ENCODE assay signal across 28 cellular contexts in genomic region chr2:111537078-111537620, GRCh38.
"Had no signal": no experiment of that assay in that cellular context is flagged by ENCODE, and none has a peak within 500 bp of the region (broad histone marks: within the 10 kb centered on the region; RNA-seq: fewer than 3 reads in every experiment).

No MANE protein-coding gene starts in this region.

- H3K9me3 Mint-ChIP-seq: activated CD4-positive, alpha-beta memory T cell treated with anti-CD3 and anti-CD28 coated beads for 36 hours; activated naive CD4-positive, alpha-beta T cell treated with anti-CD3 and anti-CD28 coated beads, Interleukin-2, amount 50 U/mL, for 72 hours; activated T-cell treated with anti-CD3 and anti-CD28 coated beads, Interleukin-2, amount 50 U/mL, for 72 hours; T-cell had no signal

- H3K27me3 Mint-ChIP-seq: brain, T-cell had no signal

- H3K4me1 ChIP-seq: ascending aorta, colonic mucosa, pancreas, prostate gland had no signal

- H3K4me3 ChIP-seq: ascending aorta, cardiac muscle cell, colonic mucosa, pancreas, prostate gland, skin epidermis, tibial nerve had no signal

- H3K36me3 Mint-ChIP-seq: brain; mesothelial cell of epicardium; naive B cell; stimulated activated naive B cell treated with anti-CD40 and anti-IgM and Interleukin-4, amounts not matched to agents 10 μg/mL and 1 μg/mL and 100 μg/mL, for 72 hours; T-cell had no signal

- ATAC-seq: activated naive CD4-positive, alpha-beta T cell treated with anti-CD3 and anti-CD28 coated beads, Interleukin-2, amount 50 U/mL, for 72 hours; activated T-cell treated with anti-CD3 and anti-CD28 coated beads, Interleukin-2, amount 50 U/mL, for 72 hours; left cardiac atrium; left ventricle myocardium superior; pancreas; sciatic nerve; stimulated activated naive B cell treated with anti-CD40 and anti-IgM and Interleukin-4, amounts not matched to agents 10 μg/mL and 1 μg/mL and 100 μg/mL, for 72 hours; T-cell had no signal

- H3K4me3 Mint-ChIP-seq: activated CD4-positive, alpha-beta memory T cell treated with anti-CD3 and anti-CD28 coated beads for 36 hours; activated T-cell treated with anti-CD3 and anti-CD28 coated beads, Interleukin-2, amount 50 U/mL, for 72 hours; brain; mesothelial cell of epicardium; naive B cell; stimulated activated naive B cell treated with anti-CD40 and anti-IgM and Interleukin-4, amounts not matched to agents 10 μg/mL and 1 μg/mL and 100 μg/mL, for 72 hours had no signal

- H3K27ac ChIP-seq: ascending aorta, cardiac muscle cell, colonic mucosa, pancreas, prostate gland, skin epidermis, tibial nerve had no signal

- H3K27me3 ChIP-seq: ascending aorta, cardiac muscle cell, colonic mucosa, pancreas, tibial nerve had no signal

- H3K36me3 ChIP-seq: ascending aorta, cardiac muscle cell, colonic mucosa, pancreas, prostate gland, tibial nerve had no signal

- H3K9me3 ChIP-seq: ascending aorta, colonic mucosa, pancreas, prostate gland, tibial nerve had no signal

- H3K27ac Mint-ChIP-seq: activated CD4-positive, alpha-beta memory T cell treated with anti-CD3 and anti-CD28 coated beads for 36 hours; activated T-cell treated with anti-CD3 and anti-CD28 coated beads, Interleukin-2, amount 50 U/mL, for 72 hours; mesothelial cell of epicardium; naive B cell; T-cell had no signal

- DNase-seq: activated CD4-positive, alpha-beta memory T cell treated with anti-CD3 and anti-CD28 coated beads for 36 hours; activated CD4-positive, alpha-beta T cell treated with anti-CD3 and anti-CD28 coated beads for 4 hours; activated naive CD4-positive, alpha-beta T cell; activated T-cell treated with anti-CD3 and anti-CD28 coated beads for 4 hours; cerebellar nuclear complex; colonic mucosa; effector CD8-positive, alpha-beta T cell; islet precursor cell; left cardiac atrium; left ventricle myocardium superior; naive B cell; nucleus accumbens; retina; stimulated activated CD4-positive, alpha-beta T cell treated with anti-CD3 and anti-CD28 coated beads, Interleukin-12 subunit alpha, Interleukin-12 subunit beta, amount 100 ng/mL, for 4 hours; stimulated activated CD4-positive, alpha-beta T cell treated with anti-CD3 and anti-CD28 coated beads, Interleukin-4, amount 100 ng/mL, for 24 hours; stimulated activated naive B cell treated with anti-CD40 and anti-IgM and Interleukin-4, amounts not matched to agents 10 μg/mL and 1 μg/mL and 100 μg/mL, for 72 hours; T-cell had no signal
